12 cellular contexts compared by ENCODE assay signal in genomic region chr2:104938226-104938941, GRCh38.
DNase-seq lines count a peak whose midpoint lies in the region; ATAC-seq, FAIRE-seq and TF ChIP-seq lines count a peak whose summit lies in the region.
"Had no signal": no experiment of that assay in that cellular context is flagged by ENCODE, and none has a peak within 500 bp of the region (broad histone marks: within the 10 kb centered on the region; RNA-seq: fewer than 3 reads in every experiment).

No MANE protein-coding gene starts in this region.

- 73 to 87% (median 74%) methylated on average over 10 of the region's 10 CpGs for WGBS in small intestine, 3 donors

- DNase-seq in GM10248 (ENCODE audit: extremely low spot score) (peak; percentile 60), H54 (ENCODE audit: insufficient read length, low spot score) (no peak), small intestine (no peak), sciatic nerve (ENCODE audit: low spot score) (no peak), NCI-H510A treated with DMSO at 0.1 percent for 48 hours (lab: John Stamatoyannopoulos, UW) (no peak)
- DNase-seq in central memory CD8-positive, alpha-beta T cell (ENCODE audit: low spot score in 2 of 2): no peak
- DNase-seq: body of pancreas, hippocampal formation, KBM-7 had no signal

- ATAC-seq in GM19438 (IDR thresholded peaks at IDR 0.05; ENCODE audit: low read depth, unreplicated experiment) (peak; percentile 84), HG03064 (IDR thresholded peaks at IDR 0.05; ENCODE audit: low read depth, unreplicated experiment) (peak; percentile 81), sciatic nerve (no peak)
- ATAC-seq in central memory CD8-positive, alpha-beta T cell (replicated peaks; ENCODE audit: extremely low read depth, poor library complexity, severe bottlenecking): no peak
- ATAC-seq: body of pancreas had no signal

- POLR2A ChIA-PET in GM10248 (lab: Yijun Ruan, JAX): no interaction called here

- H3K36me3 ChIP-seq in small intestine (ENCODE audit: control insufficient read depth in 2 of 2, insufficient read depth in 2 of 2, low read length in 2 of 2): no peaks in the 10 kb centered on the region
- H3K36me3 ChIP-seq: prostate gland had no signal

- no peak for TF ChIP-seq CTCF in GM10248 (IDR thresholded peaks at IDR 0.05; ENCODE audit: control extremely low read depth, extremely low read depth, low read depth, missing control alignments)

- no peaks in the 10 kb centered on the region for H3K36me3 Mint-ChIP-seq in central memory CD8-positive, alpha-beta T cell (ENCODE audit: insufficient read depth)

- no peaks in the 10 kb centered on the region for H3K9me3 Mint-ChIP-seq in central memory CD8-positive, alpha-beta T cell

- no peak overlapping the region for H3K4me3 ChIP-seq in small intestine (ENCODE audit: low read depth in 1 of 2, low read length in 2 of 2)
- H3K4me3 ChIP-seq: body of pancreas, prostate gland had no signal

- H3K4me3 Mint-ChIP-seq in central memory CD8-positive, alpha-beta T cell: peak overlapping the region; percentile 14

- H3K4me1 Mint-ChIP-seq in central memory CD8-positive, alpha-beta T cell: no peaks in the 10 kb centered on the region

- peaks cover 22% of the 10 kb centered on the region for H3K27me3 Mint-ChIP-seq in central memory CD8-positive, alpha-beta T cell

- H3K4me1 ChIP-seq in small intestine (ENCODE audit: control insufficient read depth in 2 of 2, insufficient read depth in 1 of 2, low read depth in 1 of 2, low read length in 1 of 2): no peaks in the 10 kb centered on the region
- H3K4me1 ChIP-seq: prostate gland had no signal

- H3K27me3 ChIP-seq in small intestine (ENCODE audit: control insufficient read depth in 2 of 2, insufficient read depth in 2 of 2, low read length in 2 of 2): no peaks in the 10 kb centered on the region
- H3K27me3 ChIP-seq: body of pancreas had no signal

- H3K9me3 ChIP-seq in small intestine (ENCODE audit: control insufficient read depth, low read depth): no peaks in the 10 kb centered on the region
- H3K9me3 ChIP-seq: body of pancreas, prostate gland had no signal

- no peak overlapping the region for H3K27ac ChIP-seq in small intestine (ENCODE audit: low read depth in 1 of 2, low read length in 1 of 2)
- H3K27ac ChIP-seq: body of pancreas, prostate gland had no signal

- intact Hi-C loops in sciatic nerve (cut with DNase I): no loop called here

- FAIRE-seq in H54 (lab: Jason Lieb, UNC): no peak
- no peak for FAIRE-seq in small intestine (lab: Jason Lieb, UNC)

- no peak for TF ChIP-seq POLR2A in H54 (IDR thresholded peaks at IDR 0.05; ENCODE audit: low read depth, low read length)

- CTCF ChIA-PET in GM10248 (lab: Yijun Ruan, JAX): interaction anchor here (1.3 kb wide), 2 partner anchors 15 to 88 kb away, joined by 3 to 5 read pairs; no protein-coding TSS in a partner anchor

- H3K27ac Mint-ChIP-seq in central memory CD8-positive, alpha-beta T cell (ENCODE audit: low read depth): no peak overlapping the region

Comparison
In these comparisons a context has a peak if more than half of its experiments do, and no peak if none do; other contexts are left out.
1. ATAC-seq: peak in GM19438 (single experiment) and HG03064 (single experiment); none in central memory CD8-positive, alpha-beta T cell (single experiment) and sciatic nerve (single experiment).